Comparison of ENCODE assay signal across 12 cellular contexts in the genomic region with DNA sequence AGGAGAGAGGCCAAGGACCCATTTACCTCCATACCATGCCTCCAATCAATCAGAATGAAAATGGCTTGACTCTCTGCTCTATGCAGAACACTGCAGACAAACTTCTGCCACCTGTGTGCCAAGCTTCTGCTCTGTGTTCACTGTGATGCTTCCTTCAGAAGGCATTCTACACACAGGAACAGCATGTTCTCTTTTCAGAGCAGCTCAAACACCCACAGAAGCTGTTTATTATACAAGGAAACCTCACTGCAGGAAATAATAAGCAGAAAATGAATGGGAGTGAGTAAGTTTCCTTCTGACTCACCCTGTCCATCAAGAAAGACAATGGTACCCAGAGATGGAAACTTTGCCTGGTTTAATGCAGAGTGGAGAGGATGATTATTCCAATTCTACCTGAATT. TPM values are rescaled to one million over a fixed set of nuclear protein-coding genes. Genes with fewer than 3 reads are reported as not detected.
DNase-seq lines count a peak whose midpoint lies in the region; ATAC-seq and TF ChIP-seq lines count a peak whose summit lies in the region.
"Had no signal": no experiment of that assay in that cellular context is flagged by ENCODE, and none has a peak within 500 bp of the region (broad histone marks: within the 10 kb centered on the region; RNA-seq: fewer than 3 reads in every experiment).

No MANE protein-coding gene starts in this region.

- DNase-seq in SK-N-SH = no peak
- DNase-seq in RWPE2 (ENCODE audit: low spot score) = no peak
- peak; percentile 51 for DNase-seq in skeletal muscle cell (ENCODE audit: low read depth)
- DNase-seq in upper lobe of left lung = no peak
- DNase-seq in stimulated activated CD4-positive, alpha-beta T cell treated with anti-CD3 and anti-CD28 coated beads, Interleukin-2, amount 100 ng/mL, for 24 hours = no peak
- DNase-seq: ACHN, NCI-H446, right lobe of liver, trophoblast cell had no signal

- TF ChIP-seq CTCF in SK-N-SH (IDR thresholded peaks at IDR 0.05) = no peak
- no peak for TF ChIP-seq CTCF in RWPE2 (IDR thresholded peaks at IDR 0.05; ENCODE audit: poor library complexity, severe bottlenecking)
- TF ChIP-seq CTCF in upper lobe of left lung (IDR thresholded peaks at IDR 0.05) = no peak

- TF ChIP-seq POLR2A in upper lobe of left lung (IDR thresholded peaks at IDR 0.05) = no peak

- no peak overlapping the region for H3K27ac ChIP-seq in SK-N-SH (ENCODE audit: low read depth in 2 of 2, low read length in 1 of 2)
- H3K27ac ChIP-seq in RWPE2 (ENCODE audit: poor library complexity, severe bottlenecking) = no peak overlapping the region
- peak overlapping the region in 1 of 4 donors; percentile 34 for H3K27ac ChIP-seq in upper lobe of left lung
- H3K27ac ChIP-seq: right lobe of liver had no signal

- H3K4me1 ChIP-seq in SK-N-SH (ENCODE audit: control insufficient read depth in 1 of 2, insufficient read depth in 2 of 2, low read depth in 1 of 2, low read length in 1 of 2) (peaks cover 0 to 4% of the 10 kb centered on the region in 2 experiments; a peak in 2 of 4 replicates), RWPE2 (ENCODE audit: insufficient read depth, poor library complexity, severe bottlenecking) (no peaks in the 10 kb centered on the region), upper lobe of left lung (peaks cover 13 to 28% (median 20%) of the 10 kb centered on the region in 4 donors)

- H3F3A ChIP-seq in SK-N-SH (replicated peaks; ENCODE audit: insufficient read depth) = no peaks in the 10 kb centered on the region

- CTCF ChIA-PET in SK-N-SH (lab: Yijun Ruan, JAX) = interaction anchor here (2.0 to 4.0 kb wide), 3 partner anchors 41 to 497 kb away, joined by 6 to 21 read pairs (median 7); no protein-coding TSS in a partner anchor

- no peaks in the 10 kb centered on the region for H3K9me2 ChIP-seq in SK-N-SH

- H3K27me3 ChIP-seq in SK-N-SH (ENCODE audit: insufficient read depth) (no peaks in the 10 kb centered on the region; the same call in 1 of the 2 replicates), RWPE2 (ENCODE audit: insufficient read depth, poor library complexity, severe bottlenecking) (no peaks in the 10 kb centered on the region), upper lobe of left lung (peaks cover 0 to 13% (median 0%) of the 10 kb centered on the region in 4 donors)

- H2AFZ ChIP-seq in SK-N-SH (ENCODE audit: low read depth) = no peak overlapping the region

- POLR2A ChIA-PET in SK-N-SH (lab: Yijun Ruan, JAX) = no interaction called here

- H3K9me3 ChIP-seq in SK-N-SH (no peaks in the 10 kb centered on the region), RWPE2 (ENCODE audit: severe bottlenecking) (no peaks in the 10 kb centered on the region), upper lobe of left lung (no peaks in the 10 kb centered on the region)
- H3K9me3 ChIP-seq: right lobe of liver had no signal

- no peak for TF ChIP-seq RAD21 in SK-N-SH (IDR thresholded peaks at IDR 0.05; ENCODE audit: low read length)

- H3K4me3 ChIP-seq in SK-N-SH (ENCODE audit: low read depth in 2 of 2, low read length in 1 of 2) (no peak overlapping the region), RWPE2 (ENCODE audit: severe bottlenecking) (no peak overlapping the region), skeletal muscle cell (ENCODE audit: low read depth, low read length) (no peak overlapping the region), upper lobe of left lung (no peak overlapping the region)
- H3K4me3 ChIP-seq: right lobe of liver had no signal

- H3K4me2 ChIP-seq in SK-N-SH = no peak overlapping the region

- TF ChIP-seq EP300 in SK-N-SH (IDR thresholded peaks at IDR 0.05; ENCODE audit: borderline replicate concordance in 1 of 2, low read depth in 1 of 2, low read length in 1 of 2) (no peak), upper lobe of left lung (IDR thresholded peaks at IDR 0.05) (peak in 1 of 4 donors; percentile 3)

- no peak overlapping the region for H3K9ac ChIP-seq in SK-N-SH

- H3K36me3 ChIP-seq in SK-N-SH (replicated peaks in 1 of 2; ENCODE audit: control insufficient read depth in 1 of 2, insufficient read depth in 2 of 2, low read length in 1 of 2) = no peaks in the 10 kb centered on the region
- no peaks in the 10 kb centered on the region for H3K36me3 ChIP-seq in RWPE2 (ENCODE audit: low read depth)
- H3K36me3 ChIP-seq in upper lobe of left lung = no peaks in the 10 kb centered on the region
- H3K36me3 ChIP-seq: right lobe of liver had no signal

- no peak for ATAC-seq in SK-N-SH treated with all-trans-retinoic acid at 6 μM for 48 hours
- ATAC-seq in RWPE2 (ENCODE audit: low read depth) = peak; percentile 85
- peak; percentile 71 for ATAC-seq in esophagus mucosa
- no peak for ATAC-seq in upper lobe of left lung (ENCODE audit: low FRiP score in 2 of 2)
- no peak for ATAC-seq in HG03095 (IDR thresholded peaks at IDR 0.05; ENCODE audit: unreplicated experiment)

- no peaks in the 10 kb centered on the region for H3K79me2 ChIP-seq in SK-N-SH (ENCODE audit: insufficient read depth)

- no peaks in the 10 kb centered on the region for H4K20me1 ChIP-seq in SK-N-SH (ENCODE audit: insufficient read depth)

TF ChIP-seq in SK-N-SH, 30 proteins besides CTCF, POLR2A, EP300 and RAD21 (continues in another document):
- TF ChIP-seq FOXM1 (IDR thresholded peaks at IDR 0.05; ENCODE audit: low read depth) = no peak
- TF ChIP-seq SMC3 (IDR thresholded peaks at IDR 0.05; ENCODE audit: low read depth, low read length) = no peak
- no peak for TF ChIP-seq TEAD4 (IDR thresholded peaks at IDR 0.05; ENCODE audit: borderline replicate concordance, insufficient read depth)
- no peak for TF ChIP-seq USF2 (IDR thresholded peaks at IDR 0.05; ENCODE audit: borderline replicate concordance, low read depth, low read length)
- TF ChIP-seq ELF1 (IDR thresholded peaks at IDR 0.05) = no peak
- TF ChIP-seq GABPA (IDR thresholded peaks at IDR 0.05; ENCODE audit: low read depth) = no peak
- no peak for TF ChIP-seq USF1 (IDR thresholded peaks at IDR 0.05; ENCODE audit: borderline replicate concordance, low read depth)
- TF ChIP-seq RFX5 (IDR thresholded peaks at IDR 0.05; ENCODE audit: low read length) = no peak

TF ChIP-seq in SK-N-SH treated with all-trans-retinoic acid at 6 μM for 48 hours, 23 proteins besides CTCF, POLR2A, EP300 and RAD21 (continues in another document):
- no peak for TF ChIP-seq ZC3H10 (CRISPR knock-in tag; IDR thresholded peaks at IDR 0.05)
- no peak for TF ChIP-seq CSRNP3 (CRISPR knock-in tag; IDR thresholded peaks at IDR 0.05)
- TF ChIP-seq TSHZ2 (CRISPR knock-in tag; IDR thresholded peaks at IDR 0.05) = no peak
- TF ChIP-seq ESRRG (CRISPR knock-in tag; IDR thresholded peaks at IDR 0.05) = no peak
- TF ChIP-seq ZNF70 (CRISPR knock-in tag; IDR thresholded peaks at IDR 0.05) = no peak
- no peak for TF ChIP-seq GLIS3 (CRISPR knock-in tag; IDR thresholded peaks at IDR 0.05)
- TF ChIP-seq BACH2 (CRISPR knock-in tag; IDR thresholded peaks at IDR 0.05; ENCODE audit: borderline replicate concordance) = no peak
- TF ChIP-seq ISL1 (CRISPR knock-in tag; IDR thresholded peaks at IDR 0.05) = no peak
- no peak for TF ChIP-seq PPARA (CRISPR knock-in tag; IDR thresholded peaks at IDR 0.05; ENCODE audit: borderline replicate concordance)
- TF ChIP-seq RARB (CRISPR knock-in tag; IDR thresholded peaks at IDR 0.05) = no peak
- no peak for TF ChIP-seq CSDC2 (CRISPR knock-in tag; IDR thresholded peaks at IDR 0.05)
- TF ChIP-seq SNAI2 (CRISPR knock-in tag; IDR thresholded peaks at IDR 0.05) = no peak
- TF ChIP-seq TCF4 (CRISPR knock-in tag; IDR thresholded peaks at IDR 0.05; ENCODE audit: borderline replicate concordance) = no peak
- no peak for TF ChIP-seq ARNTL (CRISPR knock-in tag; IDR thresholded peaks at IDR 0.05; ENCODE audit: borderline replicate concordance, low read depth)
- no peak for TF ChIP-seq ZFP30 (CRISPR knock-in tag; IDR thresholded peaks at IDR 0.05)

RNA-seq across cellular contexts. Expression of gene ESR2, which starts 2.4 kb away (rescaled TPM):
- polyA plus RNA-seq in SK-N-SH (2012; rRNA removed) = 0.03 TPM in 2 replicates
- polyA plus RNA-seq in SK-N-SH (2012; cell fraction: cytosol; rRNA removed) = 0.04 TPM in 2 replicates
- polyA plus RNA-seq in SK-N-SH (2012; cell fraction: nucleus; rRNA removed) = 0.18 and 0.22 TPM in 2 replicates
- total RNA-seq in esophagus mucosa (0.48 TPM), upper lobe of left lung (1 to 10 TPM in 1 of 6 donors, under 1 TPM in 4, not detected in 1; 0.20 to 3.6 (median 0.86) TPM)

Comparison
In these comparisons a context has a peak if more than half of its experiments do, and no peak if none do; other contexts are left out.
1. ATAC-seq: peak in RWPE2 (single experiment) and esophagus mucosa (single experiment); none in SK-N-SH treated with all-trans-retinoic acid at 6 μM for 48 hours (single experiment), upper lobe of left lung (0 of 2) and HG03095 (single experiment).